In genomic region chr10:93072225-93072712, GRCh38 we compare ENCODE assay signal across 9 cellular contexts. TPM values are rescaled to one million over a fixed set of nuclear protein-coding genes. Genes with fewer than 3 reads are reported as not detected.
DNase-seq lines count a peak whose midpoint lies in the region; ATAC-seq, FAIRE-seq and TF ChIP-seq lines count a peak whose summit lies in the region.
"Had no signal": no experiment of that assay in that cellular context is flagged by ENCODE, and none has a peak within 500 bp of the region (broad histone marks: within the 10 kb centered on the region; RNA-seq: fewer than 3 reads in every experiment).

No MANE protein-coding gene starts in this region.

- no peaks in the 10 kb centered on the region; a peak in 1 of 4 replicates for H3K79me2 ChIP-seq in H1 (ENCODE audit: control insufficient read depth in 1 of 2, insufficient read depth in 2 of 2, low read length in 2 of 2)

- 0 out of 2 replicates have a peak overlapping the region, but pooled peaks have one; percentile 3 for H2BK12ac ChIP-seq in H1 (ENCODE audit: low read depth, low read length)

- CTCF ChIA-PET in CD8-positive, alpha-beta memory T cell (lab: Charles Lee), result no interaction called here
- CTCF ChIA-PET in H1 (lab: Charles Lee; ENCODE audit: partially characterized antibody), result interaction anchor here (1.1 to 18.5 kb wide), 7 partner anchors 9 to 280 kb away, joined by 3 to 363 read pairs (median 5); partner anchors contain the start of gene CYP26C1

- H3K14ac ChIP-seq in H1 (ENCODE audit: insufficient read length), result no peak overlapping the region

- no peak overlapping the region for H2BK120ac ChIP-seq in H1 (replicated peaks; ENCODE audit: low read depth, low read length)

- no peak for DNase-seq in CD8-positive, alpha-beta memory T cell
- DNase-seq in NCI-H510A treated with DMSO at 0.1 percent for 48 hours (lab: John Stamatoyannopoulos, UW) (peak; percentile 37), H1 (ENCODE audit: low read depth in 1 of 2, low spot score in 2 of 2) (no peak), neural crest cell (ENCODE audit: low read depth, low spot score) (no peak), NCI-H1694 (lab: John Stamatoyannopoulos, UW) (no peak), midbrain (lab: John Stamatoyannopoulos, UW) (no peak)
- no peak for DNase-seq in stimulated activated CD4-positive, alpha-beta T cell treated with anti-CD3 and anti-CD28 coated beads, Interleukin-4, amount 100 ng/mL, for 4 hours
- DNase-seq: amniotic stem cell had no signal

- H3K4me3 ChIP-seq in CD8-positive, alpha-beta memory T cell (ENCODE audit: low read length), result peak overlapping the region; percentile 26
- peak overlapping the region; percentile 38 to 83 (median 58) for H3K4me3 ChIP-seq in H1 (ENCODE audit: extremely low read depth in 1 of 4, insufficient read depth in 2 of 4, low read depth in 3 of 4, low read length in 4 of 4)

- H3K9me3 Mint-ChIP-seq in CD8-positive, alpha-beta memory T cell, result peaks cover 0 to 2% (median 0%) of the 10 kb centered on the region in 5 donors
- H3K9me3 Mint-ChIP-seq in neural crest cell, result no peaks in the 10 kb centered on the region

- H3K79me1 ChIP-seq in H1 (ENCODE audit: low read depth, low read length), result no peaks in the 10 kb centered on the region

- no peak overlapping the region for H3K27ac Mint-ChIP-seq in CD8-positive, alpha-beta memory T cell
- no peak overlapping the region for H3K27ac Mint-ChIP-seq in neural crest cell (ENCODE audit: unreplicated experiment)

- TF ChIP-seq RAD21 in H1 (IDR thresholded peaks at IDR 0.05 in 1 of 2, conservative IDR thresholded peaks at IDR 0.05 in 1 of 2; ENCODE audit: low read depth in 2 of 2, low read length in 2 of 2), result no peak; a peak in 1 of 4 replicates

- H3K56ac ChIP-seq in H1 (replicated peaks; ENCODE audit: insufficient read length, low read depth, low read length), result no peak overlapping the region

- H3K9me3 ChIP-seq in CD8-positive, alpha-beta memory T cell (ENCODE audit: low read length), result no peaks in the 10 kb centered on the region
- H3K9me3 ChIP-seq in H1 (ENCODE audit: insufficient read depth in 2 of 2, low read depth in 1 of 2, low read length in 1 of 2), result no peaks in the 10 kb centered on the region

- peaks cover 22% of the 10 kb centered on the region for H3K23me2 ChIP-seq in H1 (ENCODE audit: low read depth, low read length)

- H2BK15ac ChIP-seq in H1 (ENCODE audit: low read length), result peak overlapping the region; percentile 11; the same call in 1 of the 2 replicates

- no peak overlapping the region for H4K91ac ChIP-seq in H1 (replicated peaks; ENCODE audit: insufficient read length, low read length)

- H4K5ac ChIP-seq in H1 (ENCODE audit: insufficient read length, low read depth, low read length), result no peak overlapping the region

- H3K4ac ChIP-seq in H1 (replicated peaks; ENCODE audit: insufficient read length, low read depth, low read length), result no peak overlapping the region

- H3K4me1 ChIP-seq in CD8-positive, alpha-beta memory T cell (ENCODE audit: insufficient read depth, low read length), result peaks cover 4% of the 10 kb centered on the region
- peaks cover 4 to 38% (median 33%) of the 10 kb centered on the region in 4 experiments for H3K4me1 ChIP-seq in H1 (replicated peaks in 1 of 4; ENCODE audit: control insufficient read depth in 3 of 4, insufficient read depth in 4 of 4, low read length in 3 of 4)

- 7% methylated on average over 26 of the region's 27 CpGs; no CpG with 5 or more reads in 1 of the 2 experiments for WGBS in H1 (ENCODE audit: extremely low coverage in 1 of 2, insufficient coverage in 1 of 2, insufficient read length in 1 of 2, insufficient replicate concordance in 2 of 2, low coverage in 1 of 2, low lambda C conversion rate in 2 of 2, missing lambda C conversion rate in 1 of 2), 2 experiments

- H3K36me3 ChIP-seq in CD8-positive, alpha-beta memory T cell (ENCODE audit: insufficient read depth, low read length), result no peaks in the 10 kb centered on the region
- peaks cover 0 to 27% (median 1%) of the 10 kb centered on the region in 4 experiments; a peak in 4 of 8 replicates for H3K36me3 ChIP-seq in H1 (ENCODE audit: control insufficient read depth in 2 of 4, insufficient read depth in 4 of 4, low read length in 3 of 4)

- peak overlapping the region; percentile 95 to 99 for H3K4me2 ChIP-seq in H1 (ENCODE audit: insufficient read depth in 1 of 2, low read depth in 2 of 2, low read length in 2 of 2)

- no peak for TF ChIP-seq CTCF in H1 (IDR thresholded peaks at IDR 0.05; ENCODE audit: control extremely low read depth in 1 of 3, insufficient read depth in 1 of 3, low read depth in 1 of 3, low read length in 3 of 3)
- no peak for TF ChIP-seq CTCF in neural crest cell (conservative IDR thresholded peaks at IDR 0.05)

- no peak for FAIRE-seq in H1 (lab: Jason Lieb, UNC)

- peaks cover 21% of the 10 kb centered on the region for H3K27me3 ChIP-seq in CD8-positive, alpha-beta memory T cell (ENCODE audit: insufficient read depth, low read length, poor library complexity, severe bottlenecking)
- peaks cover 85 to 98% (median 97%) of the 10 kb centered on the region in 4 experiments for H3K27me3 ChIP-seq in H1 (replicated peaks in 1 of 4; ENCODE audit: control insufficient read depth in 3 of 4, extremely low read depth in 1 of 4, insufficient read depth in 3 of 4, low read length in 3 of 4)

- no peak overlapping the region for H2BK5ac ChIP-seq in H1 (ENCODE audit: low read depth, low read length)

- no peak for TF ChIP-seq EP300 in H1 (IDR thresholded peaks at IDR 0.05; ENCODE audit: borderline replicate concordance in 1 of 2, low read depth in 2 of 2, low read length in 2 of 2)

- H3K23ac ChIP-seq in H1 (ENCODE audit: insufficient read length), result no peak overlapping the region

- H3K4me1 Mint-ChIP-seq in CD8-positive, alpha-beta memory T cell, result peaks cover 27 to 61% (median 31%) of the 10 kb centered on the region in 3 donors
- H3K4me1 Mint-ChIP-seq in neural crest cell, result peaks cover 32% of the 10 kb centered on the region

- peaks cover 0 to 14% of the 10 kb centered on the region in 2 experiments for H4K20me1 ChIP-seq in H1 (replicated peaks in 1 of 2; ENCODE audit: control insufficient read depth in 1 of 2, insufficient read depth in 2 of 2, low read length in 2 of 2)

- H3K18ac ChIP-seq in H1 (ENCODE audit: extremely low read depth, low read length), result peak overlapping the region; percentile 38; the same call in 1 of the 2 replicates

- H3K36me3 Mint-ChIP-seq in CD8-positive, alpha-beta memory T cell, result no peaks in the 10 kb centered on the region
- no peaks in the 10 kb centered on the region for H3K36me3 Mint-ChIP-seq in neural crest cell (ENCODE audit: low read depth)

- H2AK5ac ChIP-seq in H1 (ENCODE audit: low read depth, low read length), result no peak overlapping the region

- no peak for ATAC-seq in GM18498 (IDR thresholded peaks at IDR 0.05; ENCODE audit: unreplicated experiment)

- H2BK20ac ChIP-seq in H1 (ENCODE audit: low read length), result no peak overlapping the region

- no peak overlapping the region for H3K9ac ChIP-seq in H1 (replicated peaks in 1 of 4; ENCODE audit: extremely low read depth in 1 of 4, low read depth in 3 of 4, low read length in 3 of 4)

- no peak overlapping the region for H2AFZ ChIP-seq in H1 (ENCODE audit: low read length)

- H3K27ac ChIP-seq in CD8-positive, alpha-beta memory T cell (ENCODE audit: low read depth, low read length), result peak overlapping the region; percentile 79
- H3K27ac ChIP-seq in H1 (ENCODE audit: low read depth, low read length), result no peak overlapping the region

- peak overlapping the region; percentile 52 to 69 (median 63) for H3K4me3 Mint-ChIP-seq in CD8-positive, alpha-beta memory T cell
- H3K4me3 Mint-ChIP-seq in neural crest cell, result peak overlapping the region; percentile 70

- H4K8ac ChIP-seq in H1 (ENCODE audit: extremely low read depth, insufficient read depth, low read length), result no peak overlapping the region

- no peak for TF ChIP-seq POLR2A in H1 (IDR thresholded peaks at IDR 0.05; ENCODE audit: control extremely low read depth in 1 of 2, low read depth in 2 of 2, low read length in 2 of 2)

- POLR2A ChIA-PET in CD8-positive, alpha-beta memory T cell (lab: Charles Lee), result no interaction called here
- POLR2A ChIA-PET in H1 (lab: Charles Lee; ENCODE audit: partially characterized antibody), result interaction anchor here (5.3 kb wide), 1 partner anchor 9 kb away, joined by 26 read pairs; no protein-coding TSS in a partner anchor

- H3K27me3 Mint-ChIP-seq in CD8-positive, alpha-beta memory T cell, result peaks cover 62 to 78% of the 10 kb centered on the region in 2 donors
- H3K27me3 Mint-ChIP-seq in neural crest cell (ENCODE audit: low read depth), result peaks cover 99% of the 10 kb centered on the region

TF ChIP-seq in H1, 55 proteins besides CTCF, POLR2A, EP300 and RAD21 (continues in another document):
- TF ChIP-seq BCL11A (IDR thresholded peaks at IDR 0.05; ENCODE audit: low read depth in 2 of 2, low read length in 2 of 2) (no peak), NRF1 (IDR thresholded peaks at IDR 0.05; ENCODE audit: low read depth, low read length) (no peak), POLR2AphosphoS5 (IDR thresholded peaks at IDR 0.05; ENCODE audit: low read depth, low read length) (no peak), CHD2 (IDR thresholded peaks at IDR 0.05; ENCODE audit: low read length) (peak; percentile 47; the same call in 1 of the 2 replicates)

RNA-seq across cellular contexts. Expression of gene CYP26A1, which starts 1.4 kb away (rescaled TPM):
- not detected for total RNA-seq in CD8-positive, alpha-beta memory T cell
- not detected for polyA plus RNA-seq in CD8-positive, alpha-beta memory T cell
- 5.0 and 6.2 TPM in 2 replicates for total RNA-seq in H1 (2021; fragmentation: NEBNext Ultra II Directional; extraction: Animal tissue kit (Norgen Biotek cat#: 25700))
- polyA plus RNA-seq in H1 (2011; rRNA removed), result 9.1 and 23.2 TPM in 2 replicates
- polyA plus RNA-seq in H1 (2011; cell fraction: cytosol; rRNA removed), result 20.6 TPM
- 31.1 TPM for polyA plus RNA-seq in H1 (2011; cell fraction: nucleus; rRNA removed)
- 6.0 to 7.8 TPM (median 6.8 TPM) in 4 replicates for polyA plus RNA-seq in H1 (2012, experiment 1 of 2)
- 4.2 TPM for polyA plus RNA-seq in H1 (2012, experiment 2 of 2)
- 2.4 TPM for polyA plus RNA-seq in H1 (2013, experiment 1 of 2)
- 2.5 TPM for polyA plus RNA-seq in H1 (2013, experiment 2 of 2)
- 3.7 and 4.8 TPM in 2 replicates for polyA minus RNA-seq in H1 (2011; rRNA and poly(A)+ RNA removed)
- polyA minus RNA-seq in H1 (2011; cell fraction: cytosol; rRNA and poly(A)+ RNA removed), result 5.5 TPM
- 6.6 TPM for polyA minus RNA-seq in H1 (2011; cell fraction: nucleus; rRNA and poly(A)+ RNA removed)
- 0.23 and 0.30 TPM in 2 replicates for total RNA-seq in neural crest cell

RNA-seq across cellular contexts. Expression of gene CYP26C1, which starts 11.7 kb away (rescaled TPM):
- not detected for total RNA-seq in CD8-positive, alpha-beta memory T cell
- polyA plus RNA-seq in CD8-positive, alpha-beta memory T cell, result not detected
- 0.21 and 0.28 TPM in 2 replicates for total RNA-seq in H1 (2021; fragmentation: NEBNext Ultra II Directional; extraction: Animal tissue kit (Norgen Biotek cat#: 25700))
- polyA plus RNA-seq in H1 (2011; rRNA removed), result 0.12 and 0.93 TPM in 2 replicates
- polyA plus RNA-seq in H1 (2011; cell fraction: cytosol; rRNA removed), result 0.79 TPM
- polyA plus RNA-seq in H1 (2011; cell fraction: nucleus; rRNA removed), result 3.0 TPM
- 0.12 to 0.21 TPM (median 0.20 TPM) in 3 of 4 replicates, not detected in the other for polyA plus RNA-seq in H1 (2012, experiment 1 of 2)
- polyA plus RNA-seq in H1 (2012, experiment 2 of 2), result not detected
- 0.04 TPM for polyA plus RNA-seq in H1 (2013, experiment 1 of 2)
- 0.06 TPM for polyA plus RNA-seq in H1 (2013, experiment 2 of 2)
- 0.07 and 0.22 TPM in 2 replicates for polyA minus RNA-seq in H1 (2011; rRNA and poly(A)+ RNA removed)
- 1.1 TPM for polyA minus RNA-seq in H1 (2011; cell fraction: cytosol; rRNA and poly(A)+ RNA removed)
- 2.2 TPM for polyA minus RNA-seq in H1 (2011; cell fraction: nucleus; rRNA and poly(A)+ RNA removed)
- 0.30 and 0.37 TPM in 2 replicates for total RNA-seq in neural crest cell
